In genomic region chr5:34684281-34684979, GRCh38 we compare ENCODE assay signal across 9 cellular contexts. TPM values are rescaled to one million over a fixed set of nuclear protein-coding genes. Genes with fewer than 3 reads are reported as not detected.
DNase-seq lines count a peak whose midpoint lies in the region; ATAC-seq and TF ChIP-seq lines count a peak whose summit lies in the region.
"Had no signal": no experiment of that assay in that cellular context is flagged by ENCODE, and none has a peak within 500 bp of the region (broad histone marks: within the 10 kb centered on the region; RNA-seq: fewer than 3 reads in every experiment).

No MANE protein-coding gene starts in this region.

- H3K9me3 Mint-ChIP-seq in chondrocyte (ENCODE audit: low read depth) (no peaks in the 10 kb centered on the region), nephron progenitor cell (no peaks in the 10 kb centered on the region)
- H3K9me3 Mint-ChIP-seq: activated B cell treated with CpG ODN at 0.5 μM for 24 hours had no signal

- H3K27me3 Mint-ChIP-seq in chondrocyte (ENCODE audit: low read depth), result no peaks in the 10 kb centered on the region
- no peaks in the 10 kb centered on the region for H3K27me3 Mint-ChIP-seq in nephron progenitor cell (ENCODE audit: low read depth, poor library complexity)
- no peaks in the 10 kb centered on the region for H3K27me3 Mint-ChIP-seq in T-helper 17 cell
- H3K27me3 Mint-ChIP-seq: activated B cell treated with CpG ODN at 0.5 μM for 24 hours had no signal

- H3K4me3 Mint-ChIP-seq in chondrocyte (ENCODE audit: unreplicated experiment), result no peak overlapping the region
- H3K4me3 Mint-ChIP-seq in nephron progenitor cell, result peak overlapping the region; percentile 15
- no peak overlapping the region for H3K4me3 Mint-ChIP-seq in T-helper 17 cell
- H3K4me3 Mint-ChIP-seq: activated B cell treated with CpG ODN at 0.5 μM for 24 hours had no signal

- DNase-seq in GM04504 (ENCODE audit: low read depth) (peak; percentile 43), NCI-H1694 (lab: John Stamatoyannopoulos, UW) (peak; percentile 41), chondrocyte (ENCODE audit: low spot score) (no peak), nephron progenitor cell (peak; percentile 39), cerebellar cortex (ENCODE audit: low spot score) (no peak), T-helper 17 cell (no peak), Peyer's patch (no peak), suprapubic skin (ENCODE audit: low spot score in 2 of 2) (no peak)
- DNase-seq: activated B cell treated with CpG ODN at 0.5 μM for 24 hours had no signal

- no peak overlapping the region for H3K27ac ChIP-seq in Peyer's patch
- no peak overlapping the region for H3K27ac ChIP-seq in suprapubic skin

- H3K9me3 ChIP-seq in T-helper 17 cell (ENCODE audit: control insufficient read depth, low read length, poor library complexity, severe bottlenecking) (no peaks in the 10 kb centered on the region), Peyer's patch (no peaks in the 10 kb centered on the region), suprapubic skin (no peaks in the 10 kb centered on the region)

- TF ChIP-seq POLR2A in Peyer's patch (IDR thresholded peaks at IDR 0.05) (no peak), suprapubic skin (IDR thresholded peaks at IDR 0.05) (no peak)

- peaks cover 2% of the 10 kb centered on the region for H3K36me3 Mint-ChIP-seq in chondrocyte (ENCODE audit: low read depth)
- H3K36me3 Mint-ChIP-seq in nephron progenitor cell (ENCODE audit: low read depth), result peaks cover 20% of the 10 kb centered on the region
- H3K36me3 Mint-ChIP-seq in T-helper 17 cell (ENCODE audit: low read depth), result no peaks in the 10 kb centered on the region

- H3K4me1 ChIP-seq in Peyer's patch (no peaks in the 10 kb centered on the region), suprapubic skin (peaks cover 25% of the 10 kb centered on the region)

- H3K27ac Mint-ChIP-seq in chondrocyte (ENCODE audit: unreplicated experiment) (peak overlapping the region; percentile 83), nephron progenitor cell (peak overlapping the region; percentile 95), T-helper 17 cell (no peak overlapping the region)
- H3K27ac Mint-ChIP-seq: activated B cell treated with CpG ODN at 0.5 μM for 24 hours had no signal

- no peak for TF ChIP-seq CTCF in chondrocyte (IDR thresholded peaks at IDR 0.05)
- no peak for TF ChIP-seq CTCF in nephron progenitor cell (IDR thresholded peaks at IDR 0.05)
- TF ChIP-seq CTCF in Peyer's patch (IDR thresholded peaks at IDR 0.05), result no peak
- TF ChIP-seq CTCF in suprapubic skin (IDR thresholded peaks at IDR 0.05), result no peak

- H3K4me3 ChIP-seq in Peyer's patch (no peak overlapping the region), suprapubic skin (no peak overlapping the region)

- 42% methylated on average over 4 of the region's 4 CpGs for WGBS in suprapubic skin

- TF ChIP-seq EP300 in suprapubic skin (IDR thresholded peaks at IDR 0.05), result no peak

- no peak for ATAC-seq in T-helper 17 cell

- peaks cover 79% of the 10 kb centered on the region for H3K4me1 Mint-ChIP-seq in chondrocyte (ENCODE audit: low read depth)
- H3K4me1 Mint-ChIP-seq in nephron progenitor cell, result peaks cover 68% of the 10 kb centered on the region
- H3K4me1 Mint-ChIP-seq in T-helper 17 cell, result no peaks in the 10 kb centered on the region
- H3K4me1 Mint-ChIP-seq: activated B cell treated with CpG ODN at 0.5 μM for 24 hours had no signal

- H3K36me3 ChIP-seq in Peyer's patch (no peaks in the 10 kb centered on the region), suprapubic skin (no peaks in the 10 kb centered on the region)

- H3K27me3 ChIP-seq in Peyer's patch (no peaks in the 10 kb centered on the region), suprapubic skin (no peaks in the 10 kb centered on the region)

RNA-seq across cellular contexts. Expression of gene RAI14, which starts 28.3 kb away (rescaled TPM):
- total RNA-seq in chondrocyte (177 to 287 TPM (median 260 TPM) in 3 replicates), T-helper 17 cell (1 to 10 TPM; 2.0 to 3.1 TPM), Peyer's patch (100 to 1,000 TPM in 1 of 4 donors, 1 to 10 TPM in 3; 5.0 to 182 (median 6.4) TPM), suprapubic skin (10 to 100 TPM; 24.2 to 40.1 (median 28.0) TPM)

Comparison
In these comparisons a context has a peak if more than half of its experiments do, and no peak if none do; other contexts are left out.
1. DNase-seq: peak in GM04504 (single experiment), NCI-H1694 (single experiment) and nephron progenitor cell (single experiment); none in chondrocyte (single experiment), cerebellar cortex (single experiment), T-helper 17 cell (0 of 3), Peyer's patch (0 of 3) and suprapubic skin (0 of 2).